17 cellular contexts compared by ENCODE assay signal in genomic region chr3:193388371-193388770, GRCh38. TPM values are rescaled to one million over a fixed set of nuclear protein-coding genes. Genes with fewer than 3 reads are reported as not detected.
DNase-seq lines count a peak whose midpoint lies in the region; ATAC-seq and TF ChIP-seq lines count a peak whose summit lies in the region.
"Had no signal": no experiment of that assay in that cellular context is flagged by ENCODE, and none has a peak within 500 bp of the region (broad histone marks: within the 10 kb centered on the region; RNA-seq: fewer than 3 reads in every experiment).

No MANE protein-coding gene starts in this region.

- no peak overlapping the region for H2AFZ ChIP-seq in H9 (ENCODE audit: low read length)

- no peak overlapping the region for H2BK15ac ChIP-seq in H9 (ENCODE audit: low read depth, low read length)

- no peaks in the 10 kb centered on the region for H3K27me3 Mint-ChIP-seq in H9 (ENCODE audit: low read depth)
- H3K27me3 Mint-ChIP-seq in type B pancreatic cell: no peaks in the 10 kb centered on the region

- H3K18ac ChIP-seq in H9 (ENCODE audit: insufficient read length, low read depth, low read length): no peak overlapping the region

- peaks cover 0 to 4% (median 4%) of the 10 kb centered on the region in 3 experiments; a peak in 3 of 7 replicates for H3K36me3 Mint-ChIP-seq in H9 (ENCODE audit: insufficient read depth in 1 of 3, low read depth in 3 of 3)
- H3K36me3 Mint-ChIP-seq in type B pancreatic cell: no peaks in the 10 kb centered on the region

- 0 out of 2 replicates have a peak overlapping the region, but pooled peaks have one; percentile 43 for H3K14ac ChIP-seq in H9 (ENCODE audit: insufficient read depth, low read length)

- no CpG with 5 or more reads among the region's 6 CpGs for WGBS in H9 (ENCODE audit: extremely low coverage, insufficient read length, low lambda C conversion rate)

- no peak for TF ChIP-seq CTCF in H9 (conservative IDR thresholded peaks at IDR 0.05)
- TF ChIP-seq CTCF in type B pancreatic cell (conservative IDR thresholded peaks at IDR 0.05): no peak

- H3K4me1 ChIP-seq in H9 (ENCODE audit: insufficient read depth, low read length): peaks cover 12% of the 10 kb centered on the region
- H3K4me1 ChIP-seq: A549, Caco-2 had no signal

- H2BK12ac ChIP-seq in H9 (ENCODE audit: insufficient read length, low read depth, low read length): no peak overlapping the region

- H3K27ac Mint-ChIP-seq in H9 (peak overlapping the region; percentile 2 to 65 (median 45); a peak in 2 of 7 replicates), type B pancreatic cell (no peak overlapping the region)
- H3K27ac Mint-ChIP-seq: CD4-positive, alpha-beta T cell; IgD-negative memory B cell had no signal

- H3K9me3 Mint-ChIP-seq in H9 (peaks cover 2 to 7% of the 10 kb centered on the region in 2 experiments; a peak in 3 of 5 replicates), type B pancreatic cell (no peaks in the 10 kb centered on the region)
- H3K9me3 Mint-ChIP-seq: CD4-positive, alpha-beta T cell had no signal

- H4K5ac ChIP-seq in H9 (ENCODE audit: insufficient read length, low read depth, low read length): no peak overlapping the region

- H3K27me3 ChIP-seq in H9 (ENCODE audit: insufficient read depth, low read length): no peaks in the 10 kb centered on the region

- no peaks in the 10 kb centered on the region for H3K79me1 ChIP-seq in H9 (ENCODE audit: insufficient read depth, low read depth, low read length, poor library complexity, severe bottlenecking)

- H3K4me1 Mint-ChIP-seq in H9: peaks cover 44% of the 10 kb centered on the region in 2 experiments
- no peaks in the 10 kb centered on the region for H3K4me1 Mint-ChIP-seq in type B pancreatic cell (ENCODE audit: unreplicated experiment)

- no peak overlapping the region for H3K9ac ChIP-seq in H9 (ENCODE audit: extremely low read depth, insufficient read length, low read length)

- H3K23ac ChIP-seq in H9 (ENCODE audit: insufficient read length, low read depth, low read length): no peak overlapping the region

- no peaks in the 10 kb centered on the region for H3K23me2 ChIP-seq in H9 (ENCODE audit: insufficient read length, low read depth, low read length, poor library complexity, severe bottlenecking)

- H4K20me1 ChIP-seq in H9 (ENCODE audit: control insufficient read depth, insufficient read depth, insufficient read length): no peaks in the 10 kb centered on the region

- H4K8ac ChIP-seq in H9 (replicated peaks; ENCODE audit: insufficient read length, low read depth, low read length): no peak overlapping the region

- H3K4ac ChIP-seq in H9 (ENCODE audit: low read depth, low read length): no peak overlapping the region

- H3T11ph ChIP-seq in H9 (ENCODE audit: low read length): no peak overlapping the region

- no peak overlapping the region for H2AK5ac ChIP-seq in H9 (ENCODE audit: insufficient read length, low read length)

- H3K9me3 ChIP-seq in H9 (ENCODE audit: control insufficient read depth, low read depth, low read length): no peaks in the 10 kb centered on the region
- H3K9me3 ChIP-seq: A549, HAP-1 had no signal

- no peak overlapping the region for H3K4me2 ChIP-seq in H9 (ENCODE audit: insufficient read depth, insufficient read length, low read length)
- H3K4me2 ChIP-seq: A549 had no signal

- H3K4me3 Mint-ChIP-seq in H9 (no peak overlapping the region), type B pancreatic cell (no peak overlapping the region)
- H3K4me3 Mint-ChIP-seq: CD4-positive, alpha-beta T cell; IgD-negative memory B cell had no signal

- H3K79me2 ChIP-seq in H9 (ENCODE audit: insufficient read depth, low read length): no peaks in the 10 kb centered on the region

- ATAC-seq in HG02840 (IDR thresholded peaks at IDR 0.05; ENCODE audit: low FRiP score, unreplicated experiment): no peak
- ATAC-seq in HG03095 (IDR thresholded peaks at IDR 0.05; ENCODE audit: unreplicated experiment): no peak
- ATAC-seq: A549, HepG2 had no signal

- no peak overlapping the region for H3K27ac ChIP-seq in H9 (ENCODE audit: insufficient read length, low read depth, low read length)
- H3K27ac ChIP-seq: A549, C4-2B had no signal

- no peak for DNase-seq in H9
- peak; percentile 64 for DNase-seq in NCI-H524 treated with DMSO at 0.1 percent for 48 hours (lab: John Stamatoyannopoulos, UW)
- peak; percentile 18 for DNase-seq in ecto neural progenitor cell (ENCODE audit: low spot score)
- DNase-seq in retina: peak; percentile 58
- no peak for DNase-seq in type B pancreatic cell (ENCODE audit: extremely low spot score, unreplicated experiment)
- DNase-seq: AML-193; Caco-2; CD4-positive, alpha-beta T cell; GOT3; KBM-7 had no signal

- no peak overlapping the region for H4K91ac ChIP-seq in H9 (ENCODE audit: insufficient read length, low read depth, low read length)

- H2BK5ac ChIP-seq in H9 (ENCODE audit: insufficient read length, low read length): no peak overlapping the region

- H2BK120ac ChIP-seq in H9 (ENCODE audit: low read depth, low read length, poor library complexity, severe bottlenecking): no peak overlapping the region

- no peak overlapping the region for H2BK20ac ChIP-seq in H9 (ENCODE audit: low read depth, low read length, poor library complexity, severe bottlenecking)

- H3K56ac ChIP-seq in H9 (ENCODE audit: insufficient read length, low read depth, low read length): no peak overlapping the region

RNA-seq across cellular contexts. Expression of gene ATP13A5, which starts 9.8 kb away (rescaled TPM):
- total RNA-seq in H9 (2021) (not detected in 2 replicates), type B pancreatic cell (ENCODE audit: low replicate concordance) (not detected in 2 replicates)
- total RNA-seq: Caco-2; CD4-positive, alpha-beta T cell; HepG2 had no signal

Comparison
In these comparisons a context has a peak if more than half of its experiments do, and no peak if none do; other contexts are left out.
1. DNase-seq: peak in NCI-H524 treated with DMSO at 0.1 percent for 48 hours (single experiment), ecto neural progenitor cell (single experiment) and retina (single experiment); none in H9 (single experiment) and type B pancreatic cell (single experiment).